18 cellular contexts compared by ENCODE assay signal in genomic region chr10:130425169-130425568, GRCh38.
"Had no signal": no experiment of that assay in that cellular context is flagged by ENCODE, and none has a peak within 500 bp of the region (broad histone marks: within the 10 kb centered on the region; RNA-seq: fewer than 3 reads in every experiment).

No MANE protein-coding gene starts in this region.

- H3K4me1 ChIP-seq: foreskin keratinocyte, gastrocnemius medialis had no signal

- H3K36me3 ChIP-seq: brain microvascular endothelial cell, gastrocnemius medialis had no signal

- H3K9me3 ChIP-seq: gastrocnemius medialis had no signal

- H3K27me3 ChIP-seq: brain microvascular endothelial cell, foreskin keratinocyte, gastrocnemius medialis had no signal

- H3K27ac ChIP-seq: brain microvascular endothelial cell, foreskin keratinocyte, gastrocnemius medialis had no signal

- H3K4me3 ChIP-seq: gastrocnemius medialis had no signal

- DNase-seq: activated CD4-positive, alpha-beta memory T cell treated with anti-CD3 and anti-CD28 coated beads, Interleukin-2, amount 10 ng/mL, durations not matched to agents 7 days and 5 days; activated CD4-positive, alpha-beta T cell treated with anti-CD3 and anti-CD28 coated beads for 4 hours; activated CD4-positive, alpha-beta T cell treated with anti-CD3 and anti-CD28 coated beads, Interleukin-2, amount 10 ng/mL, durations not matched to agents 7 days and 5 days; activated CD4-positive, alpha-beta T cell treated with anti-CD3 and anti-CD28 coated beads, Interleukin-2, amount 50 U/mL, for 4 hours; activated CD4-positive, CD25-positive, alpha-beta regulatory T cell; activated CD4-positive, CD25-positive, alpha-beta regulatory T cell treated with anti-CD3 and anti-CD28 coated beads, Interleukin-2, amount 50 U/mL, for 72 hours; activated gamma-delta T cell treated with Interleukin-2 at 50 U/mL for 16 hours; activated naive CD4-positive, alpha-beta T cell treated with anti-CD3 and anti-CD28 coated beads, Interleukin-2, amount 50 U/mL, for 16 hours; activated naive CD4-positive, alpha-beta T cell treated with Interleukin-2 at 50 U/mL for 16 hours; activated T-cell treated with anti-CD3 and anti-CD28 coated beads, Interleukin-2, amount 50 U/mL, for 1 hour; activated T-cell treated with anti-CD3 and anti-CD28 coated beads, Interleukin-2, amount 50 U/mL, for 48 hours; amniotic stem cell; anterior cingulate cortex; brain microvascular endothelial cell; effector CD8-positive, alpha-beta T cell; foreskin keratinocyte; gastrocnemius medialis; T-helper 2 cell had no signal
